In the genomic region with DNA sequence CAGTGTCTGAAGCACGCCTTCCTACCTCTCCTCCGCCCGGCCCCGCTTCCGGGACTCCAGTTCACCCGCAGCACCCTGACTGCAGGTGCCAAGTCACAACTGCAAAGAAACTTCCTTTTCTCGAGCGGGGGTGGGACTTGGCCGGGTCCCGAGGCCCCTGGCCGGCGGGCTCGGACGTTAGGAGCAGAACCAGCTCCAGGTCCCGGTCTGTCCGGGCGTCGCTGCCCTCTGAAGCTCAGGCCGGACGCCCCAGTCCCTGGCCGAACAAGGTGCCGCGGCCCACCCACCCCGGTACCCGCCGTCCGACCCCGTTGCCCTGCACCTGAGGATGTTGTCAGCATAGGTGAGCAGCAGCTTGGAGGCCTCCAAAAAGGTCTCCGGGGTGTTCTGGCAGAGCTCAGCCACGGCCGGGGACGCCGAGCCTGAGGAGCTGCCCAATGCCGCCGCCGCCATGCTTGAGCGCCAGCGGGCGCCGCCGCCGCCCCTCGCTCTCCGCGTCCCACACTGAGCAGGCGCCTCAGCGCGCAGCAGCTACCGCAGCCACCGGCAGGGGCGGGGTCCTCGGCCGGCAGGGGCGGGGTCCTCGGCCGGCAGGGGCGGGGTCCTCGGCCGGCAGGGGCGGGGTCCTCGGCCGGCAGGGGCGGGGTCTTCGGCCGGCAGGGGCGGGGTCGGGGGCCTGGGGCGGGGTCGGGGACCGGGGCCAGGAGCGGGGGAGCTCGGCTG, we compare ENCODE assay signal across 1 cellular context.
A peak's percentile ranks its signal among the peaks of the same experiment; 100 is the strongest.
TF ChIP-seq lines count a peak whose summit lies in the region.

A gene with protein sequence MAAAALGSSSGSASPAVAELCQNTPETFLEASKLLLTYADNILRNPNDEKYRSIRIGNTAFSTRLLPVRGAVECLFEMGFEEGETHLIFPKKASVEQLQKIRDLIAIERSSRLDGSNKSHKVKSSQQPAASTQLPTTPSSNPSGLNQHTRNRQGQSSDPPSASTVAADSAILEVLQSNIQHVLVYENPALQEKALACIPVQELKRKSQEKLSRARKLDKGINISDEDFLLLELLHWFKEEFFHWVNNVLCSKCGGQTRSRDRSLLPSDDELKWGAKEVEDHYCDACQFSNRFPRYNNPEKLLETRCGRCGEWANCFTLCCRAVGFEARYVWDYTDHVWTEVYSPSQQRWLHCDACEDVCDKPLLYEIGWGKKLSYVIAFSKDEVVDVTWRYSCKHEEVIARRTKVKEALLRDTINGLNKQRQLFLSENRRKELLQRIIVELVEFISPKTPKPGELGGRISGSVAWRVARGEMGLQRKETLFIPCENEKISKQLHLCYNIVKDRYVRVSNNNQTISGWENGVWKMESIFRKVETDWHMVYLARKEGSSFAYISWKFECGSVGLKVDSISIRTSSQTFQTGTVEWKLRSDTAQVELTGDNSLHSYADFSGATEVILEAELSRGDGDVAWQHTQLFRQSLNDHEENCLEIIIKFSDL (minus strand): TSS at position 506 of the 723 bp plus-strand sequence. CDS start 53 bp downstream, at position 453.

TF ChIP-seq in K562, 482 proteins besides CTCF, POLR2A, EP300 and RAD21 (continued from another document and continues in another):
- TF ChIP-seq EP400 (IDR thresholded peaks at IDR 0.05) (peak; percentile 72), HNRNPUL1 (IDR thresholded peaks at IDR 0.05; ENCODE audit: low read length) (no peak), NR4A1 (CRISPR knock-in tag; IDR thresholded peaks at IDR 0.05) (no peak), NR4A1 (tag; IDR thresholded peaks at IDR 0.05) (no peak), SREBF1 (IDR thresholded peaks at IDR 0.05; ENCODE audit: borderline replicate concordance, low read depth, low read length) (no peak), PPARD (CRISPR knock-in tag; IDR thresholded peaks at IDR 0.05) (no peak), ZNF551 (CRISPR knock-in tag; IDR thresholded peaks at IDR 0.05) (no peak), SIN3A (IDR thresholded peaks at IDR 0.05; ENCODE audit: borderline replicate concordance in 2 of 2, control insufficient read depth in 1 of 2, low read depth in 2 of 2, low read length in 2 of 2) (peak; percentile 42 to 76; a peak in 2 of 4 replicates), FIP1L1 (IDR thresholded peaks at IDR 0.05; ENCODE audit: low read depth, low read length, poor library complexity, severe bottlenecking) (peak; percentile 73), ZNF79 (CRISPR knock-in tag; IDR thresholded peaks at IDR 0.05; ENCODE audit: low read depth) (no peak), ESRRA (IDR thresholded peaks at IDR 0.05; ENCODE audit: borderline replicate concordance, low read depth) (no peak), RBM34 (IDR thresholded peaks at IDR 0.05; ENCODE audit: borderline replicate concordance, insufficient read depth, low read length) (no peak), ZKSCAN3 (CRISPR knock-in tag; IDR thresholded peaks at IDR 0.05) (no peak), ZNF146 (CRISPR knock-in tag; IDR thresholded peaks at IDR 0.05; ENCODE audit: unreplicated experiment) (peak; percentile 20), MAZ (CRISPR knock-in tag; conservative IDR thresholded peaks at IDR 0.05 in 1 of 2, IDR thresholded peaks at IDR 0.05 in 1 of 2) (peak; percentile 58 to 74; a peak in 3 of 4 replicates), RBFOX2 (IDR thresholded peaks at IDR 0.05; ENCODE audit: low read depth, low read length) (peak; percentile 95), ZNF436 (CRISPR knock-in tag; IDR thresholded peaks at IDR 0.05) (no peak), ZNF75A (CRISPR knock-in tag; IDR thresholded peaks at IDR 0.05) (0 out of 2 replicates have a peak, but pooled peaks have one; percentile 48), U2AF2 (optimal IDR thresholded peaks at IDR 0.05; ENCODE audit: low read depth, low read length) (no peak), MED1 (CRISPR knock-in tag; IDR thresholded peaks at IDR 0.05; ENCODE audit: borderline replicate concordance) (no peak), KLF10 (CRISPR knock-in tag; IDR thresholded peaks at IDR 0.05) (no peak), NR2C1 (IDR thresholded peaks at IDR 0.05) (no peak), NR2C1 (tag; IDR thresholded peaks at IDR 0.05) (no peak), WHSC1 (IDR thresholded peaks at IDR 0.05; ENCODE audit: low read length) (no peak), POLR3A (IDR thresholded peaks at IDR 0.05; ENCODE audit: borderline replicate concordance, extremely low read depth, insufficient read depth, insufficient read length) (no peak), CBX5 (IDR thresholded peaks at IDR 0.05; ENCODE audit: borderline replicate concordance, low read depth) (no peak), SREBF2 (CRISPR knock-in tag; IDR thresholded peaks at IDR 0.05) (no peak), ZNF668 (CRISPR knock-in tag; IDR thresholded peaks at IDR 0.05) (no peak), HNRNPH1 (optimal IDR thresholded peaks at IDR 0.05; ENCODE audit: low read depth, low read length) (no peak), IRF2 (CRISPR knock-in tag; IDR thresholded peaks at IDR 0.05) (no peak), KAT2B (IDR thresholded peaks at IDR 0.05; ENCODE audit: low read depth, low read length) (no peak), ZFP30 (CRISPR knock-in tag; IDR thresholded peaks at IDR 0.05; ENCODE audit: borderline replicate concordance) (no peak)
- TF ChIP-seq, protein P1, sequence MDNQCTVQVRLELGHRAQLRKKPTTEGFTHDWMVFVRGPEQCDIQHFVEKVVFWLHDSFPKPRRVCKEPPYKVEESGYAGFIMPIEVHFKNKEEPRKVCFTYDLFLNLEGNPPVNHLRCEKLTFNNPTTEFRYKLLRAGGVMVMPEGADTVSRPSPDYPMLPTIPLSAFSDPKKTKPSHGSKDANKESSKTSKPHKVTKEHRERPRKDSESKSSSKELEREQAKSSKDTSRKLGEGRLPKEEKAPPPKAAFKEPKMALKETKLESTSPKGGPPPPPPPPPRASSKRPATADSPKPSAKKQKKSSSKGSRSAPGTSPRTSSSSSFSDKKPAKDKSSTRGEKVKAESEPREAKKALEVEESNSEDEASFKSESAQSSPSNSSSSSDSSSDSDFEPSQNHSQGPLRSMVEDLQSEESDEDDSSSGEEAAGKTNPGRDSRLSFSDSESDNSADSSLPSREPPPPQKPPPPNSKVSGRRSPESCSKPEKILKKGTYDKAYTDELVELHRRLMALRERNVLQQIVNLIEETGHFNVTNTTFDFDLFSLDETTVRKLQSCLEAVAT (IDR thresholded peaks at IDR 0.05), result peak; percentile 9 to 16; a peak in 1 of 4 replicates
- TF ChIP-seq, protein P2, sequence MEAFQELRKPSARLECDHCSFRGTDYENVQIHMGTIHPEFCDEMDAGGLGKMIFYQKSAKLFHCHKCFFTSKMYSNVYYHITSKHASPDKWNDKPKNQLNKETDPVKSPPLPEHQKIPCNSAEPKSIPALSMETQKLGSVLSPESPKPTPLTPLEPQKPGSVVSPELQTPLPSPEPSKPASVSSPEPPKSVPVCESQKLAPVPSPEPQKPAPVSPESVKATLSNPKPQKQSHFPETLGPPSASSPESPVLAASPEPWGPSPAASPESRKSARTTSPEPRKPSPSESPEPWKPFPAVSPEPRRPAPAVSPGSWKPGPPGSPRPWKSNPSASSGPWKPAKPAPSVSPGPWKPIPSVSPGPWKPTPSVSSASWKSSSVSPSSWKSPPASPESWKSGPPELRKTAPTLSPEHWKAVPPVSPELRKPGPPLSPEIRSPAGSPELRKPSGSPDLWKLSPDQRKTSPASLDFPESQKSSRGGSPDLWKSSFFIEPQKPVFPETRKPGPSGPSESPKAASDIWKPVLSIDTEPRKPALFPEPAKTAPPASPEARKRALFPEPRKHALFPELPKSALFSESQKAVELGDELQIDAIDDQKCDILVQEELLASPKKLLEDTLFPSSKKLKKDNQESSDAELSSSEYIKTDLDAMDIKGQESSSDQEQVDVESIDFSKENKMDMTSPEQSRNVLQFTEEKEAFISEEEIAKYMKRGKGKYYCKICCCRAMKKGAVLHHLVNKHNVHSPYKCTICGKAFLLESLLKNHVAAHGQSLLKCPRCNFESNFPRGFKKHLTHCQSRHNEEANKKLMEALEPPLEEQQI (IDR thresholded peaks at IDR 0.05), result no peak
- TF ChIP-seq, protein P3, sequence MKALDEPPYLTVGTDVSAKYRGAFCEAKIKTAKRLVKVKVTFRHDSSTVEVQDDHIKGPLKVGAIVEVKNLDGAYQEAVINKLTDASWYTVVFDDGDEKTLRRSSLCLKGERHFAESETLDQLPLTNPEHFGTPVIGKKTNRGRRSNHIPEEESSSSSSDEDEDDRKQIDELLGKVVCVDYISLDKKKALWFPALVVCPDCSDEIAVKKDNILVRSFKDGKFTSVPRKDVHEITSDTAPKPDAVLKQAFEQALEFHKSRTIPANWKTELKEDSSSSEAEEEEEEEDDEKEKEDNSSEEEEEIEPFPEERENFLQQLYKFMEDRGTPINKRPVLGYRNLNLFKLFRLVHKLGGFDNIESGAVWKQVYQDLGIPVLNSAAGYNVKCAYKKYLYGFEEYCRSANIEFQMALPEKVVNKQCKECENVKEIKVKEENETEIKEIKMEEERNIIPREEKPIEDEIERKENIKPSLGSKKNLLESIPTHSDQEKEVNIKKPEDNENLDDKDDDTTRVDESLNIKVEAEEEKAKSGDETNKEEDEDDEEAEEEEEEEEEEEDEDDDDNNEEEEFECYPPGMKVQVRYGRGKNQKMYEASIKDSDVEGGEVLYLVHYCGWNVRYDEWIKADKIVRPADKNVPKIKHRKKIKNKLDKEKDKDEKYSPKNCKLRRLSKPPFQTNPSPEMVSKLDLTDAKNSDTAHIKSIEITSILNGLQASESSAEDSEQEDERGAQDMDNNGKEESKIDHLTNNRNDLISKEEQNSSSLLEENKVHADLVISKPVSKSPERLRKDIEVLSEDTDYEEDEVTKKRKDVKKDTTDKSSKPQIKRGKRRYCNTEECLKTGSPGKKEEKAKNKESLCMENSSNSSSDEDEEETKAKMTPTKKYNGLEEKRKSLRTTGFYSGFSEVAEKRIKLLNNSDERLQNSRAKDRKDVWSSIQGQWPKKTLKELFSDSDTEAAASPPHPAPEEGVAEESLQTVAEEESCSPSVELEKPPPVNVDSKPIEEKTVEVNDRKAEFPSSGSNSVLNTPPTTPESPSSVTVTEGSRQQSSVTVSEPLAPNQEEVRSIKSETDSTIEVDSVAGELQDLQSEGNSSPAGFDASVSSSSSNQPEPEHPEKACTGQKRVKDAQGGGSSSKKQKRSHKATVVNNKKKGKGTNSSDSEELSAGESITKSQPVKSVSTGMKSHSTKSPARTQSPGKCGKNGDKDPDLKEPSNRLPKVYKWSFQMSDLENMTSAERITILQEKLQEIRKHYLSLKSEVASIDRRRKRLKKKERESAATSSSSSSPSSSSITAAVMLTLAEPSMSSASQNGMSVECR (CRISPR knock-in tag; IDR thresholded peaks at IDR 0.05), result peak; percentile 74
- TF ChIP-seq, protein P4, sequence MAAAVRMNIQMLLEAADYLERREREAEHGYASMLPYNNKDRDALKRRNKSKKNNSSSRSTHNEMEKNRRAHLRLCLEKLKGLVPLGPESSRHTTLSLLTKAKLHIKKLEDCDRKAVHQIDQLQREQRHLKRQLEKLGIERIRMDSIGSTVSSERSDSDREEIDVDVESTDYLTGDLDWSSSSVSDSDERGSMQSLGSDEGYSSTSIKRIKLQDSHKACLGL (CRISPR knock-in tag; IDR thresholded peaks at IDR 0.05; ENCODE audit: borderline replicate concordance, poor library complexity, severe bottlenecking), result no peak
- TF ChIP-seq, protein P5, sequence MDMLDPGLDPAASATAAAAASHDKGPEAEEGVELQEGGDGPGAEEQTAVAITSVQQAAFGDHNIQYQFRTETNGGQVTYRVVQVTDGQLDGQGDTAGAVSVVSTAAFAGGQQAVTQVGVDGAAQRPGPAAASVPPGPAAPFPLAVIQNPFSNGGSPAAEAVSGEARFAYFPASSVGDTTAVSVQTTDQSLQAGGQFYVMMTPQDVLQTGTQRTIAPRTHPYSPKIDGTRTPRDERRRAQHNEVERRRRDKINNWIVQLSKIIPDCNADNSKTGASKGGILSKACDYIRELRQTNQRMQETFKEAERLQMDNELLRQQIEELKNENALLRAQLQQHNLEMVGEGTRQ (CRISPR knock-in tag; IDR thresholded peaks at IDR 0.05), result no peak
- TF ChIP-seq, protein P6, sequence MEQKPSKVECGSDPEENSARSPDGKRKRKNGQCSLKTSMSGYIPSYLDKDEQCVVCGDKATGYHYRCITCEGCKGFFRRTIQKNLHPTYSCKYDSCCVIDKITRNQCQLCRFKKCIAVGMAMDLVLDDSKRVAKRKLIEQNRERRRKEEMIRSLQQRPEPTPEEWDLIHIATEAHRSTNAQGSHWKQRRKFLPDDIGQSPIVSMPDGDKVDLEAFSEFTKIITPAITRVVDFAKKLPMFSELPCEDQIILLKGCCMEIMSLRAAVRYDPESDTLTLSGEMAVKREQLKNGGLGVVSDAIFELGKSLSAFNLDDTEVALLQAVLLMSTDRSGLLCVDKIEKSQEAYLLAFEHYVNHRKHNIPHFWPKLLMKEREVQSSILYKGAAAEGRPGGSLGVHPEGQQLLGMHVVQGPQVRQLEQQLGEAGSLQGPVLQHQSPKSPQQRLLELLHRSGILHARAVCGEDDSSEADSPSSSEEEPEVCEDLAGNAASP (IDR thresholded peaks at IDR 0.05), result no peak
- TF ChIP-seq, protein P7, sequence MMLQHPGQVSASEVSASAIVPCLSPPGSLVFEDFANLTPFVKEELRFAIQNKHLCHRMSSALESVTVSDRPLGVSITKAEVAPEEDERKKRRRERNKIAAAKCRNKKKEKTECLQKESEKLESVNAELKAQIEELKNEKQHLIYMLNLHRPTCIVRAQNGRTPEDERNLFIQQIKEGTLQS (IDR thresholded peaks at IDR 0.05), result no peak
- TF ChIP-seq, protein P7 (CRISPR knock-in tag; conservative IDR thresholded peaks at IDR 0.05), result no peak
